ENCODE assay signal across 13 cellular contexts in the genomic region with DNA sequence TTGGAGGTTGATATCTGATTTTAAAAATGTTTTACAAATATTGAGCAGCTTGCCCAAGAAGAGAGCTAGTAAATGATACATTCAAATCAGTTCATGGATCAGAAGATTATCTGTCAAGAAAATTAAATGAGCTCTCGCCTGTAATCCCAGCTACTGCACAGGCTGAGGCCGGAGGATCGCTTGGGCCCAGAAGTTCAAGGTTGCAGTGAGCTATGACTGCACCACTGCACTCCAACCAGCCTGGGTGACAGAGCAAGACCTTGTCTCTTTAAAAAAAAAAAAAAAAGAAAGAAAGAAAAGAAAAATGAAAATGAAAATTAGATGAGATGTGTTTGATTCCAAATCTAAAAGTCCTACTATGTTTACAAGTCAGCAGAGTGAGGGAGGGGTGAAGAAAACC. TPM values are rescaled to one million over a fixed set of nuclear protein-coding genes. Genes with fewer than 3 reads are reported as not detected.
DNase-seq lines count a peak whose midpoint lies in the region; ATAC-seq, FAIRE-seq and TF ChIP-seq lines count a peak whose summit lies in the region.
"Had no signal": no experiment of that assay in that cellular context is flagged by ENCODE, and none has a peak within 500 bp of the region (broad histone marks: within the 10 kb centered on the region; RNA-seq: fewer than 3 reads in every experiment).

No MANE protein-coding gene starts in this region.

- TF ChIP-seq CTCF in keratinocyte (optimal IDR thresholded peaks at IDR 0.05 in 1 of 3, IDR thresholded peaks at IDR 0.05 in 1 of 3, conservative IDR thresholded peaks at IDR 0.05 in 1 of 3; ENCODE audit: extremely low read depth in 1 of 3, insufficient read depth in 2 of 3, low read length in 3 of 3) (no peak), thoracic aorta (IDR thresholded peaks at IDR 0.05) (no peak)

- no peaks in the 10 kb centered on the region for H3K9me3 ChIP-seq in keratinocyte (ENCODE audit: control insufficient read depth, low read depth, low read length)
- H3K9me3 ChIP-seq in thoracic aorta, result no peaks in the 10 kb centered on the region

- H2AFZ ChIP-seq in keratinocyte (ENCODE audit: control insufficient read depth, low read length), result peak overlapping the region; percentile 74
- H2AFZ ChIP-seq: parathyroid adenoma had no signal

- H3K4me2 ChIP-seq in keratinocyte (ENCODE audit: control insufficient read depth, extremely low read depth, insufficient read depth, low read depth, low read length), result peak overlapping the region; percentile 77

- H3K27ac ChIP-seq in keratinocyte (ENCODE audit: control insufficient read depth, insufficient read depth, low read length) (peak overlapping the region; percentile 24), thoracic aorta (no peak overlapping the region)
- H3K27ac ChIP-seq: parathyroid adenoma had no signal

- H3K27ac Mint-ChIP-seq in activated CD4-positive, alpha-beta T cell treated with anti-CD3 and anti-CD28 coated beads, Interleukin-2, amount 10 ng/mL, durations not matched to agents 7 days and 5 days, result peak overlapping the region; percentile 73
- H3K27ac Mint-ChIP-seq in activated naive CD8-positive, alpha-beta T cell treated with anti-CD3 and anti-CD28 coated beads, Interleukin-2, amount 10 ng/mL, durations not matched to agents 7 days and 5 days, result no peak overlapping the region
- H3K27ac Mint-ChIP-seq: activated CD8-positive, alpha-beta memory T cell treated with anti-CD3 and anti-CD28 coated beads, Interleukin-2, amount 10 ng/mL, durations not matched to agents 7 days and 5 days had no signal

- CTCF ChIA-PET in activated CD4-positive, alpha-beta T cell treated with anti-CD3 and anti-CD28 coated beads, Interleukin-2, amount 10 ng/mL, durations not matched to agents 7 days and 5 days (lab: Charles Lee), result interaction anchor here (0.6 kb wide), 1 partner anchor 472 kb away, joined by 4 read pairs; no protein-coding TSS in a partner anchor

- H3K36me3 Mint-ChIP-seq in activated CD4-positive, alpha-beta T cell treated with anti-CD3 and anti-CD28 coated beads, Interleukin-2, amount 10 ng/mL, durations not matched to agents 7 days and 5 days (ENCODE audit: low read depth), result peaks cover 2% of the 10 kb centered on the region
- peaks cover 3% of the 10 kb centered on the region for H3K36me3 Mint-ChIP-seq in activated naive CD8-positive, alpha-beta T cell treated with anti-CD3 and anti-CD28 coated beads, Interleukin-2, amount 10 ng/mL, durations not matched to agents 7 days and 5 days
- H3K36me3 Mint-ChIP-seq: activated CD8-positive, alpha-beta memory T cell treated with anti-CD3 and anti-CD28 coated beads, Interleukin-2, amount 10 ng/mL, durations not matched to agents 7 days and 5 days had no signal

- H3K9me3 Mint-ChIP-seq in activated CD4-positive, alpha-beta T cell treated with anti-CD3 and anti-CD28 coated beads, Interleukin-2, amount 10 ng/mL, durations not matched to agents 7 days and 5 days, result no peaks in the 10 kb centered on the region
- no peaks in the 10 kb centered on the region for H3K9me3 Mint-ChIP-seq in activated naive CD8-positive, alpha-beta T cell treated with anti-CD3 and anti-CD28 coated beads, Interleukin-2, amount 10 ng/mL, durations not matched to agents 7 days and 5 days

- H3K4me1 ChIP-seq in keratinocyte (ENCODE audit: control insufficient read depth, extremely low read depth, insufficient read depth, low read length), result peaks cover 19% of the 10 kb centered on the region
- peaks cover 12 to 32% of the 10 kb centered on the region in 2 donors for H3K4me1 ChIP-seq in thoracic aorta (ENCODE audit: control insufficient read depth in 1 of 2, low read depth in 2 of 2)
- H3K4me1 ChIP-seq: parathyroid adenoma had no signal

- no peaks in the 10 kb centered on the region for H3K27me3 ChIP-seq in keratinocyte (ENCODE audit: control insufficient read depth, extremely low read depth, insufficient read depth, low read length)
- H3K27me3 ChIP-seq in thoracic aorta (replicated peaks; ENCODE audit: insufficient read depth), result no peaks in the 10 kb centered on the region

- no peak for FAIRE-seq in keratinocyte (lab: Jason Lieb, UNC)
- FAIRE-seq: colon, RCC 7860 had no signal

- ATAC-seq in activated naive CD8-positive, alpha-beta T cell treated with anti-CD3 and anti-CD28 coated beads, Interleukin-2, amount 10 ng/mL, durations not matched to agents 7 days and 5 days (ENCODE audit: low read depth), result no peak
- ATAC-seq in thoracic aorta (ENCODE audit: insufficient number of reproducible peaks, low FRiP score, low read depth), result no peak
- ATAC-seq in GM21381 (IDR thresholded peaks at IDR 0.05; ENCODE audit: unreplicated experiment), result no peak
- ATAC-seq: activated CD8-positive, alpha-beta memory T cell treated with anti-CD3 and anti-CD28 coated beads, Interleukin-2, amount 10 ng/mL, durations not matched to agents 7 days and 5 days had no signal

- H3K27me3 Mint-ChIP-seq in activated CD4-positive, alpha-beta T cell treated with anti-CD3 and anti-CD28 coated beads, Interleukin-2, amount 10 ng/mL, durations not matched to agents 7 days and 5 days, result no peaks in the 10 kb centered on the region
- no peaks in the 10 kb centered on the region for H3K27me3 Mint-ChIP-seq in activated naive CD8-positive, alpha-beta T cell treated with anti-CD3 and anti-CD28 coated beads, Interleukin-2, amount 10 ng/mL, durations not matched to agents 7 days and 5 days

- H3K4me3 Mint-ChIP-seq in activated CD4-positive, alpha-beta T cell treated with anti-CD3 and anti-CD28 coated beads, Interleukin-2, amount 10 ng/mL, durations not matched to agents 7 days and 5 days, result peak overlapping the region; percentile 20
- H3K4me3 Mint-ChIP-seq in activated naive CD8-positive, alpha-beta T cell treated with anti-CD3 and anti-CD28 coated beads, Interleukin-2, amount 10 ng/mL, durations not matched to agents 7 days and 5 days, result peak overlapping the region; percentile 42
- H3K4me3 Mint-ChIP-seq: activated CD8-positive, alpha-beta memory T cell treated with anti-CD3 and anti-CD28 coated beads, Interleukin-2, amount 10 ng/mL, durations not matched to agents 7 days and 5 days had no signal

- H3K79me2 ChIP-seq in keratinocyte (ENCODE audit: control insufficient read depth, insufficient read depth, low read length), result peaks cover 58% of the 10 kb centered on the region

- no peaks in the 10 kb centered on the region for H3K36me3 ChIP-seq in keratinocyte (ENCODE audit: control insufficient read depth in 2 of 2, extremely low read depth in 1 of 2, insufficient read depth in 2 of 2, low read length in 2 of 2)
- no peaks in the 10 kb centered on the region for H3K36me3 ChIP-seq in thoracic aorta

- no peaks in the 10 kb centered on the region for H4K20me1 ChIP-seq in keratinocyte (ENCODE audit: control insufficient read depth, extremely low read depth, insufficient read depth, low read length)

- POLR2A ChIA-PET in activated CD4-positive, alpha-beta T cell treated with anti-CD3 and anti-CD28 coated beads, Interleukin-2, amount 10 ng/mL, durations not matched to agents 7 days and 5 days (lab: Charles Lee), result no interaction called here
- POLR2A ChIA-PET in activated naive CD8-positive, alpha-beta T cell treated with anti-CD3 and anti-CD28 coated beads, Interleukin-2, amount 10 ng/mL, durations not matched to agents 7 days and 5 days (lab: Charles Lee), result no interaction called here

- no peak for DNase-seq in activated CD4-positive, alpha-beta T cell treated with anti-CD3 and anti-CD28 coated beads, Interleukin-2, amount 10 ng/mL, durations not matched to agents 7 days and 5 days
- DNase-seq in activated CD4-positive, alpha-beta T cell treated with anti-CD3 and anti-CD28 coated beads for 48 hours, result no peak
- DNase-seq in activated naive CD8-positive, alpha-beta T cell treated with anti-CD3 and anti-CD28 coated beads, Interleukin-2, amount 10 ng/mL, durations not matched to agents 7 days and 5 days, result no peak
- DNase-seq in keratinocyte (ENCODE audit: low read depth, low spot score) (no peak), thoracic aorta (ENCODE audit: low spot score) (no peak), NCI-H524 treated with DMSO at 0.1 percent for 48 hours (lab: John Stamatoyannopoulos, UW) (no peak), NCI-H2081 treated with DMSO at 0.1 percent for 48 hours (lab: John Stamatoyannopoulos, UW) (no peak)
- DNase-seq: activated CD8-positive, alpha-beta memory T cell treated with anti-CD3 and anti-CD28 coated beads, Interleukin-2, amount 10 ng/mL, durations not matched to agents 7 days and 5 days; NCI-H1105 treated with DMSO at 0.1 percent for 48 hours had no signal

- H3K4me1 Mint-ChIP-seq in activated CD4-positive, alpha-beta T cell treated with anti-CD3 and anti-CD28 coated beads, Interleukin-2, amount 10 ng/mL, durations not matched to agents 7 days and 5 days, result peaks cover 32% of the 10 kb centered on the region
- H3K4me1 Mint-ChIP-seq in activated naive CD8-positive, alpha-beta T cell treated with anti-CD3 and anti-CD28 coated beads, Interleukin-2, amount 10 ng/mL, durations not matched to agents 7 days and 5 days, result peaks cover 22% of the 10 kb centered on the region

- no peaks in the 10 kb centered on the region for H3K9me1 ChIP-seq in keratinocyte (ENCODE audit: control insufficient read depth, extremely low read depth, insufficient read depth, low read length)

- H3K4me3 ChIP-seq in keratinocyte (ENCODE audit: control insufficient read depth in 2 of 3, extremely low read depth in 1 of 3, insufficient read depth in 2 of 3, low read depth in 1 of 3, low read length in 3 of 3), result peak overlapping the region in 1 of 3 experiments; percentile 37
- H3K4me3 ChIP-seq in thoracic aorta, result peak overlapping the region; percentile 78

- H3K9ac ChIP-seq in keratinocyte (ENCODE audit: control insufficient read depth, extremely low read depth, insufficient read depth, low read length), result no peak overlapping the region
- H3K9ac ChIP-seq: parathyroid adenoma had no signal

- dilution Hi-C loops in keratinocyte (cut with MboI; ENCODE audit: extremely low pct_ligation_motif_present, low sequenced_read_pairs), result no loop called here

RNA-seq across cellular contexts. Expression of a gene that starts 2.4 kb away (rescaled TPM):
- 10 to 100 TPM; 20.9 to 24.9 TPM for total RNA-seq in activated CD4-positive, alpha-beta T cell treated with anti-CD3 and anti-CD28 coated beads, Interleukin-2, amount 10 ng/mL, durations not matched to agents 7 days and 5 days
- total RNA-seq in activated naive CD8-positive, alpha-beta T cell treated with anti-CD3 and anti-CD28 coated beads, Interleukin-2, amount 10 ng/mL, durations not matched to agents 7 days and 5 days, result 10 to 100 TPM; 19.7 to 19.8 TPM
- 27.6 to 40.2 TPM (median 35.5 TPM) in 3 replicates for polyA plus RNA-seq in keratinocyte
- 131 TPM for polyA plus RNA-seq in keratinocyte (2011; ENCODE audit: low read depth)
- polyA plus RNA-seq in keratinocyte (2011; cell fraction: cytosol; rRNA removed), result 25.7 and 46.8 TPM in 2 replicates
- 38.7 and 45.4 TPM in 2 replicates for polyA plus RNA-seq in keratinocyte (2011; cell fraction: nucleus; rRNA removed)
- 29.3 and 37.2 TPM in 2 replicates for polyA plus RNA-seq in keratinocyte (2012; ENCODE audit: low replicate concordance)
- 13.2 to 44.1 TPM (median 27.3 TPM) in 3 replicates for polyA minus RNA-seq in keratinocyte
- 13.8 TPM for polyA minus RNA-seq in keratinocyte (2011; cell fraction: cytosol; rRNA and poly(A)+ RNA removed)
- 17.5 and 25.0 TPM in 2 replicates for polyA minus RNA-seq in keratinocyte (2011; cell fraction: nucleus; rRNA and poly(A)+ RNA removed)
- total RNA-seq in thoracic aorta, result 100 to 1,000 TPM in 1 of 2 donors, 10 to 100 TPM in 1; 86.8 to 116 TPM

RNA-seq across cellular contexts. Expression of a gene that starts 46.2 kb away (rescaled TPM):
- under 1 TPM in 1 of 2 experiments, not detected in 1; 0.17 TPM for total RNA-seq in activated CD4-positive, alpha-beta T cell treated with anti-CD3 and anti-CD28 coated beads, Interleukin-2, amount 10 ng/mL, durations not matched to agents 7 days and 5 days
- total RNA-seq in activated naive CD8-positive, alpha-beta T cell treated with anti-CD3 and anti-CD28 coated beads, Interleukin-2, amount 10 ng/mL, durations not matched to agents 7 days and 5 days, result not detected
- polyA plus RNA-seq in keratinocyte, result 0.17 to 0.46 TPM (median 0.37 TPM) in 3 replicates
- polyA plus RNA-seq in keratinocyte (2011; ENCODE audit: low read depth), result 0.36 TPM
- 0.29 and 0.64 TPM in 2 replicates for polyA plus RNA-seq in keratinocyte (2011; cell fraction: cytosol; rRNA removed)
- polyA plus RNA-seq in keratinocyte (2011; cell fraction: nucleus; rRNA removed), result 0.25 and 0.43 TPM in 2 replicates
- polyA plus RNA-seq in keratinocyte (2012; ENCODE audit: low replicate concordance), result 0.14 and 0.45 TPM in 2 replicates
- polyA minus RNA-seq in keratinocyte, result 0.13 to 0.42 TPM (median 0.16 TPM) in 3 replicates
- polyA minus RNA-seq in keratinocyte (2011; cell fraction: cytosol; rRNA and poly(A)+ RNA removed), result not detected
- polyA minus RNA-seq in keratinocyte (2011; cell fraction: nucleus; rRNA and poly(A)+ RNA removed), result 0.32 and 1.4 TPM in 2 replicates
- total RNA-seq in thoracic aorta, result not detected
